8 cellular contexts compared by ENCODE assay signal in the genomic region with DNA sequence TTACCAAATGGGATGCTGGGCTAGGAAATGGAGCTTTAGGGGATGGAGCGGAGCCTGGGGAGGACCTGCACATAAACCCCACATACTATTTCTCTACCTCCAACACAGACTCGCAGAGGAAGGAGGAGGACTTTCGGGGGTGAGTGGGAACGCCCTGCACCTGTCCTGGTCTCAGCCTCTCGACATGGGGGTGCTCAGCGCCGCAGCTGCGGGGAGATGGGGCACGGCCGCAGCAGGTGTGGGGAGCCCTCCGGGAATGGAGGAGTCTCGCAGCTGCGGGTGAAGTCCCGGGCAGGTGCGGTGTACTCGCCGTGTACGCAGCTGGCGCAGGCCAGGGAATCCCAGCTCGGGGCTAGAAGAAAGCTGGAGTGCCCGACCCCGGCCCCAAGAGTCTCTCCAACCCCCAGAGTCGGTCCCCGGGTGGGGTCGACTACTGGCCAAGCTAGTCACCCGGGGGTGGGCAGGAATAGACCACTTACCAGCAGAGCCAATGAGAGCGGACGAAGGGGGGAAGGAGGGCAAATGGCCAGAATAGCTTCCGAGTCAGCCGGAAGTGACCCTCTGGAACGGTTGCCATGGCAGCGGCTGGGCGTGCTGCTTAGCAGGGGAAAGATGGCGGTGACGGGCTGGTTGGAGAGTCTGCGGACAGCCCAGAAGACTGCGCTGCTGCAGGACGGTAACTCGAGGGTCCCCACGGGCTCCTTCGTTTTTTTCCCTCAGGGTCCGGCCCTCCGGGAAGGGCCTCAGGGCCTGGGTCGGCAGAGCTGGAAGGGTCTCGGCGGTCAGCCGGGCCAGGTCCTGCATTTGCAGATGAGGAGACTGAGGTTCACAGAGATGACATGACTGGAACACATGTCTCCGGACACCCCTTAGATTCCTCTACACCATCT. TPM values are rescaled to one million over a fixed set of nuclear protein-coding genes. Genes with fewer than 3 reads are reported as not detected.
DNase-seq lines count a peak whose midpoint lies in the region; TF ChIP-seq lines count a peak whose summit lies in the region.

TSS of gene DPCD (plus strand) at position 597 of the 890 bp plus-strand sequence. CDS start at position 613, 16 bp downstream.
TSS of gene POLL (minus strand) at position 533 of the 890 bp plus-strand sequence. CDS start 897 bp downstream, outside the sequence.

- H3K4me1 ChIP-seq in H9 (ENCODE audit: insufficient read depth, low read length) (peaks cover 5% of the 10 kb centered on the region), MM.1S (ENCODE audit: low read length) (peaks cover 12% of the 10 kb centered on the region), stomach (peaks cover 18 to 34% (median 30%) of the 10 kb centered on the region in 4 donors)

- TF ChIP-seq CTCF in H9 (conservative IDR thresholded peaks at IDR 0.05) (no peak), MM.1S (IDR thresholded peaks at IDR 0.05; ENCODE audit: low read length) (no peak), foreskin fibroblast (IDR thresholded peaks at IDR 0.05; ENCODE audit: low read depth, low read length) (no peak), neural crest cell (conservative IDR thresholded peaks at IDR 0.05) (no peak), stomach (IDR thresholded peaks at IDR 0.05) (no peak)

- H3K4me3 Mint-ChIP-seq in H9 (peak within 1 kb of the TSS; percentile 93 to 95), neural crest cell (peak within 1 kb of the TSS; percentile 93)

- H3T11ph ChIP-seq in H9 (ENCODE audit: low read length), result no peak within 1 kb of the TSS

- H3K27ac ChIP-seq in H9 (ENCODE audit: insufficient read length, low read depth, low read length), result no peak within 1 kb of the TSS
- H3K27ac ChIP-seq in MM.1S (ENCODE audit: low read length), result peak within 1 kb of the TSS; percentile 78; the same call in 1 of the 2 replicates
- H3K27ac ChIP-seq in stomach, result peak within 1 kb of the TSS; percentile 61 to 89 (median 79)

- H3K9me3 Mint-ChIP-seq in H9 (no peaks in the 10 kb centered on the region), neural crest cell (no peaks in the 10 kb centered on the region)

- no peak within 1 kb of the TSS for H3K23ac ChIP-seq in H9 (ENCODE audit: insufficient read length, low read depth, low read length)

- no peaks in the 10 kb centered on the region for H3K9me3 ChIP-seq in H9 (ENCODE audit: control insufficient read depth, low read depth, low read length)
- H3K9me3 ChIP-seq in MM.1S (replicated peaks; ENCODE audit: insufficient read depth, low read length), result no peaks in the 10 kb centered on the region
- no peaks in the 10 kb centered on the region for H3K9me3 ChIP-seq in stomach

- peaks cover 14 to 33% (median 23%) of the 10 kb centered on the region in 3 experiments for H3K36me3 Mint-ChIP-seq in H9 (ENCODE audit: insufficient read depth in 1 of 3, low read depth in 3 of 3)
- no peaks in the 10 kb centered on the region for H3K36me3 Mint-ChIP-seq in neural crest cell (ENCODE audit: low read depth)

- H2BK120ac ChIP-seq in H9 (ENCODE audit: low read depth, low read length, poor library complexity, severe bottlenecking), result no peak within 1 kb of the TSS

- peaks cover 6% of the 10 kb centered on the region; the same call in 1 of the 2 replicates for H3F3A ChIP-seq in MM.1S (ENCODE audit: insufficient read depth, low read length)

- in situ Hi-C loops in G401 (cut with HindIII; ENCODE audit: low sequenced_read_pairs), result loop anchor here (25.0 kb wide), 1 partner anchor 301 kb away; no protein-coding TSS in a partner anchor

- H2BK5ac ChIP-seq in H9 (ENCODE audit: insufficient read length, low read length), result no peak within 1 kb of the TSS

- H3K9ac ChIP-seq in H9 (ENCODE audit: extremely low read depth, insufficient read length, low read length) (peak within 1 kb of the TSS; percentile 67), MM.1S (ENCODE audit: low read length) (peak within 1 kb of the TSS; percentile 66)

- no peak within 1 kb of the TSS for H4K5ac ChIP-seq in H9 (ENCODE audit: insufficient read length, low read depth, low read length)

- no peak within 1 kb of the TSS for H2BK20ac ChIP-seq in H9 (ENCODE audit: low read depth, low read length, poor library complexity, severe bottlenecking)

- peak within 1 kb of the TSS; percentile 54 for H3K18ac ChIP-seq in H9 (ENCODE audit: insufficient read length, low read depth, low read length)

- no peak within 1 kb of the TSS for H3K4ac ChIP-seq in H9 (ENCODE audit: low read depth, low read length)

- H3K36me3 ChIP-seq in MM.1S (replicated peaks; ENCODE audit: insufficient read depth, low read length) (no peaks in the 10 kb centered on the region; the same call in 1 of the 2 replicates), stomach (peaks cover 9 to 31% (median 30%) of the 10 kb centered on the region in 4 donors)

- H3K27me3 ChIP-seq in H9 (ENCODE audit: insufficient read depth, low read length) (no peaks in the 10 kb centered on the region), MM.1S (replicated peaks; ENCODE audit: insufficient read depth, low read length) (no peaks in the 10 kb centered on the region), stomach (no peaks in the 10 kb centered on the region)

- H3K14ac ChIP-seq in H9 (ENCODE audit: insufficient read depth, low read length), result peak within 1 kb of the TSS; percentile 76; the same call in 1 of the 2 replicates

- no peak within 1 kb of the TSS for H4K91ac ChIP-seq in H9 (ENCODE audit: insufficient read length, low read depth, low read length)

- H3K27me3 Mint-ChIP-seq in H9 (ENCODE audit: low read depth), result no peaks in the 10 kb centered on the region
- no peaks in the 10 kb centered on the region for H3K27me3 Mint-ChIP-seq in neural crest cell (ENCODE audit: low read depth)

- H4K20me1 ChIP-seq in H9 (ENCODE audit: control insufficient read depth, insufficient read depth, insufficient read length) (no peaks in the 10 kb centered on the region), MM.1S (ENCODE audit: insufficient read depth, low read length) (no peaks in the 10 kb centered on the region)

- no peak for TF ChIP-seq POLR2A in stomach (IDR thresholded peaks at IDR 0.05)

- peak; percentile 98 for DNase-seq in G401 (ENCODE audit: low spot score)
- DNase-seq in H9, result peak; percentile 96
- peak; percentile 95 for DNase-seq in MM.1S
- peak; percentile 90 for DNase-seq in SHP77 treated with DMSO at 0.1 percent for 48 hours (lab: John Stamatoyannopoulos, UW)
- peak; percentile 69 to 83 (median 76) for DNase-seq in activated naive CD4-positive, alpha-beta T cell (lab: John Stamatoyannopoulos, UW)
- DNase-seq in foreskin fibroblast, result peak; percentile 93 to 99
- peak; percentile 89 for DNase-seq in neural crest cell (ENCODE audit: low read depth, low spot score)
- DNase-seq in stomach, result peak; percentile 98

- no peaks in the 10 kb centered on the region for H3K79me1 ChIP-seq in H9 (ENCODE audit: insufficient read depth, low read depth, low read length, poor library complexity, severe bottlenecking)

- peaks cover 18 to 19% of the 10 kb centered on the region in 2 experiments for H3K4me1 Mint-ChIP-seq in H9
- peaks cover 22% of the 10 kb centered on the region for H3K4me1 Mint-ChIP-seq in neural crest cell

- no CpG with 5 or more reads among the region's 48 CpGs for WGBS in H9 (ENCODE audit: extremely low coverage, insufficient read length, low lambda C conversion rate)
- WGBS in stomach, 5 donors, result 0 to 1% (median 0%) methylated on average over 37 to 48 of the region's 48 CpGs

- H2AK5ac ChIP-seq in H9 (ENCODE audit: insufficient read length, low read length), result no peak within 1 kb of the TSS

- no peak within 1 kb of the TSS for H2BK15ac ChIP-seq in H9 (ENCODE audit: low read depth, low read length)

- no peaks in the 10 kb centered on the region for H3K9me2 ChIP-seq in MM.1S (replicated peaks; ENCODE audit: insufficient read depth, low read length)

- H2AFZ ChIP-seq in H9 (ENCODE audit: low read length) (no peak within 1 kb of the TSS), MM.1S (ENCODE audit: low read length) (peak within 1 kb of the TSS; percentile 76)

- H2BK12ac ChIP-seq in H9 (ENCODE audit: insufficient read length, low read depth, low read length), result no peak within 1 kb of the TSS

- no peaks in the 10 kb centered on the region; the same call in 1 of the 2 replicates for H3K79me2 ChIP-seq in H9 (ENCODE audit: insufficient read depth, low read length)
- peaks cover 11% of the 10 kb centered on the region for H3K79me2 ChIP-seq in MM.1S (ENCODE audit: low read length)

- intact Hi-C loops in stomach (cut with DNase I; ENCODE audit: low total_unique reads), result no loop called here

- H3K56ac ChIP-seq in H9 (ENCODE audit: insufficient read length, low read depth, low read length), result no peak within 1 kb of the TSS

- H4K8ac ChIP-seq in H9 (replicated peaks; ENCODE audit: insufficient read length, low read depth, low read length), result no peak within 1 kb of the TSS

- H3K27ac Mint-ChIP-seq in H9 (peak within 1 kb of the TSS; percentile 43 to 92 (median 91); a peak in 6 of 7 replicates), neural crest cell (ENCODE audit: unreplicated experiment) (peak within 1 kb of the TSS; percentile 57)

- peak within 1 kb of the TSS; percentile 70 for H3K4me3 ChIP-seq in MM.1S (ENCODE audit: low read length)
- peak within 1 kb of the TSS; percentile 95 to 96 for H3K4me3 ChIP-seq in foreskin fibroblast (ENCODE audit: low read depth in 1 of 2, low read length in 2 of 2)
- H3K4me3 ChIP-seq in stomach, result peak within 1 kb of the TSS; percentile 82 to 98 (median 90)

- H3K23me2 ChIP-seq in H9 (ENCODE audit: insufficient read length, low read depth, low read length, poor library complexity, severe bottlenecking), result peaks cover 12% of the 10 kb centered on the region

- peak within 1 kb of the TSS; percentile 98 for H3K4me2 ChIP-seq in H9 (ENCODE audit: insufficient read depth, insufficient read length, low read length)
- H3K4me2 ChIP-seq in MM.1S (ENCODE audit: low read depth, low read length), result peak within 1 kb of the TSS; percentile 82

- TF ChIP-seq EP300 in stomach (IDR thresholded peaks at IDR 0.05), result no peak

RNA-seq across cellular contexts. Expression of gene DPCD, which starts in this region (rescaled TPM):
- total RNA-seq in G401 (2014; rRNA removed; shearing (Covaris generic)), result 361 and 419 TPM in 2 replicates
- total RNA-seq in H9 (2021) (20.7 and 21.8 TPM in 2 replicates), neural crest cell (29.6 and 35.5 TPM in 2 replicates), stomach (10 to 100 TPM in 4 of 5 donors, 1 to 10 TPM in 1; 6.7 to 86.6 (median 18.7) TPM)
- polyA plus RNA-seq in stomach, result 10 to 100 TPM; 16.7 to 27.3 (median 23.6) TPM

RNA-seq across cellular contexts. Expression of gene POLL, which starts in this region (rescaled TPM):
- 87.8 and 94.8 TPM in 2 replicates for total RNA-seq in G401 (2014; rRNA removed; shearing (Covaris generic))
- 30.4 and 30.8 TPM in 2 replicates for total RNA-seq in H9 (2021)
- total RNA-seq in neural crest cell, result 30.8 and 36.3 TPM in 2 replicates
- 100 to 1,000 TPM in 2 of 5 donors, 10 to 100 TPM in 3; 12.9 to 122 (median 62.9) TPM for total RNA-seq in stomach
- 10 to 100 TPM; 21.4 to 38.9 (median 29.5) TPM for polyA plus RNA-seq in stomach
